ENCODE assay signal across 9 cellular contexts in the genomic region with DNA sequence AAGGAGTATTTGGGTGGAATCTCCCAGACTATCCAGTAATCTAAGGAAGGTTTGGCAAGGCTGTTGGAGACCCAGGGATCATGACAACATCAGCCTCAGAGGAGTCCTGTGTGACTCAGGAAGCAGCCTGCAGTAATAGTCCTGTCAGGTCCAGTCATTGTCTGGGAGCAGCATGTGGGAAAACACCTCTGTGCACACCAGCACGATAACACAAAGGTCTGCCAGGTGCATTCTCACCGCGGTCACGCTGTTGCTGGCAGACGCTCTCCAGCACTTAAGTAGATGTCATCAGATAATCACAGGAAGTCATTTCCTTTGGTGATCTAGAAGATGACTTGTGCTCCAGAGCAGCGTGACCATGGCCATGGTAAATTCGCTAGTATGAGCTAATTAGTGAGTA.
A peak's percentile ranks its signal among the peaks of the same experiment; 100 is the strongest.
DNase-seq lines count a peak whose midpoint lies in the region; ATAC-seq and FAIRE-seq lines count a peak whose summit lies in the region.
"Had no signal": no experiment of that assay in that cellular context is flagged by ENCODE, and none has a peak within 500 bp of the region (broad histone marks: within the 10 kb centered on the region; RNA-seq: fewer than 3 reads in every experiment).

No MANE protein-coding gene starts in this region.

- no peaks in the 10 kb centered on the region for H3K27me3 ChIP-seq in mucosa of rectum (ENCODE audit: control insufficient read depth in 2 of 2, insufficient read depth in 2 of 2, low read length in 2 of 2)

- H3K27me3 Mint-ChIP-seq in activated CD4-positive, alpha-beta memory T cell treated with anti-CD3 and anti-CD28 coated beads for 36 hours, result no peaks in the 10 kb centered on the region

- no peak overlapping the region for H3K4me3 Mint-ChIP-seq in activated CD4-positive, alpha-beta memory T cell treated with anti-CD3 and anti-CD28 coated beads for 36 hours

- no peak overlapping the region for H3K9ac ChIP-seq in mucosa of rectum (ENCODE audit: low read depth in 1 of 2, low read length in 2 of 2)

- H3K36me3 ChIP-seq in mucosa of rectum (ENCODE audit: control insufficient read depth in 2 of 2, insufficient read depth in 2 of 2, low read length in 2 of 2), result no peaks in the 10 kb centered on the region

- in situ Hi-C loops in KBM-7 (cut with MboI; ENCODE audit: low pct_unique_long_range_greater_than_20kb, low sequenced_read_pairs), result no loop called here

- no peaks in the 10 kb centered on the region for H3K9me3 ChIP-seq in mucosa of rectum (ENCODE audit: control insufficient read depth in 2 of 2, low read length in 2 of 2)

- H3K9me3 Mint-ChIP-seq in activated CD4-positive, alpha-beta memory T cell treated with anti-CD3 and anti-CD28 coated beads for 36 hours, result no peaks in the 10 kb centered on the region

- POLR2A ChIA-PET in activated CD4-positive, alpha-beta memory T cell treated with anti-CD3 and anti-CD28 coated beads for 36 hours (lab: Charles Lee), result no interaction called here

- H3K27ac Mint-ChIP-seq in activated CD4-positive, alpha-beta memory T cell treated with anti-CD3 and anti-CD28 coated beads for 36 hours, result no peak overlapping the region

- peaks cover 11 to 19% of the 10 kb centered on the region in 2 donors for H3K4me1 ChIP-seq in mucosa of rectum (ENCODE audit: control insufficient read depth in 2 of 2, insufficient read depth in 2 of 2, low read length in 2 of 2)

- CTCF ChIA-PET in activated CD4-positive, alpha-beta memory T cell treated with anti-CD3 and anti-CD28 coated beads for 36 hours (lab: Charles Lee), result interaction anchor here (0.6 kb wide), 1 partner anchor 1108 kb away, joined by 3 read pairs; no protein-coding TSS in a partner anchor

- H3K4me1 Mint-ChIP-seq in activated CD4-positive, alpha-beta memory T cell treated with anti-CD3 and anti-CD28 coated beads for 36 hours (ENCODE audit: low read depth), result peaks cover 30% of the 10 kb centered on the region

- ATAC-seq in GM18861 (IDR thresholded peaks at IDR 0.05; ENCODE audit: unreplicated experiment) (peak; percentile 76), HG03342 (IDR thresholded peaks at IDR 0.05; ENCODE audit: unreplicated experiment) (peak; percentile 70), HG03460 (IDR thresholded peaks at IDR 0.05; ENCODE audit: unreplicated experiment) (no peak)

- no peak overlapping the region for H3K4me3 ChIP-seq in mucosa of rectum (ENCODE audit: low read length in 2 of 2)

- FAIRE-seq in frontal cortex (lab: Jason Lieb, UNC), result no peak
- FAIRE-seq: endometrium had no signal

- H3K36me3 Mint-ChIP-seq in activated CD4-positive, alpha-beta memory T cell treated with anti-CD3 and anti-CD28 coated beads for 36 hours, result no peaks in the 10 kb centered on the region

- peak overlapping the region; percentile 43 to 47 for H3K27ac ChIP-seq in mucosa of rectum (ENCODE audit: low read depth in 2 of 2, low read length in 2 of 2)

- intact Hi-C loops in activated CD4-positive, alpha-beta memory T cell treated with anti-CD3 and anti-CD28 coated beads for 36 hours (cut with micrococcal nuclease), result loop anchor here (1.0 kb wide), 1 partner anchor 35 kb away; no protein-coding TSS in a partner anchor

- DNase-seq in activated CD4-positive, alpha-beta memory T cell treated with anti-CD3 and anti-CD28 coated beads for 36 hours, result peak; percentile 73
- no peak for DNase-seq in frontal cortex (ENCODE audit: low spot score in 2 of 2)
- DNase-seq in GM19240 (ENCODE audit: insufficient read length, low spot score), result no peak
- DNase-seq in KBM-7, result no peak
